ENCODE assay signal across 8 cellular contexts in genomic region chr2:219736196-219736595, GRCh38.
DNase-seq lines count a peak whose midpoint lies in the region; ATAC-seq, FAIRE-seq and TF ChIP-seq lines count a peak whose summit lies in the region.

No MANE protein-coding gene starts in this region.

- H3K9me3 Mint-ChIP-seq in nephron progenitor cell, result peaks cover 3% of the 10 kb centered on the region
- H3K9me3 Mint-ChIP-seq in T-helper 2 cell treated with Interferon-gamma antibody and Interleukin-4, amounts not matched to agents 5 μg/mL and 100 μg/mL, for 36 hours, result no peaks in the 10 kb centered on the region

- H3K27ac ChIP-seq in epithelial cell of prostate, result no peak overlapping the region

- ATAC-seq in GM19455 (IDR thresholded peaks at IDR 0.05; ENCODE audit: unreplicated experiment) (no peak), HG03159 (IDR thresholded peaks at IDR 0.05; ENCODE audit: unreplicated experiment) (no peak)

- FAIRE-seq in RCC 7860 (lab: Jason Lieb, UNC), result peak; percentile 77

- no peak overlapping the region for H3K27ac Mint-ChIP-seq in nephron progenitor cell
- no peak overlapping the region for H3K27ac Mint-ChIP-seq in T-helper 2 cell treated with Interferon-gamma antibody and Interleukin-4, amounts not matched to agents 5 μg/mL and 100 μg/mL, for 36 hours

- no peak overlapping the region for H3K4me3 Mint-ChIP-seq in nephron progenitor cell
- H3K4me3 Mint-ChIP-seq in T-helper 2 cell treated with Interferon-gamma antibody and Interleukin-4, amounts not matched to agents 5 μg/mL and 100 μg/mL, for 36 hours, result no peak overlapping the region

- no peaks in the 10 kb centered on the region for H3K36me3 Mint-ChIP-seq in nephron progenitor cell (ENCODE audit: low read depth)
- no peaks in the 10 kb centered on the region for H3K36me3 Mint-ChIP-seq in T-helper 2 cell treated with Interferon-gamma antibody and Interleukin-4, amounts not matched to agents 5 μg/mL and 100 μg/mL, for 36 hours (ENCODE audit: low read depth)

- DNase-seq in DMS53 (lab: John Stamatoyannopoulos, UW) (peak; percentile 78), M059J (ENCODE audit: low read depth) (peak; percentile 75), RCC 7860 (ENCODE audit: low spot score) (peak; percentile 44), epithelial cell of prostate (ENCODE audit: low read depth, low spot score) (peak; percentile 33), nephron progenitor cell (peak; percentile 37)
- DNase-seq in T-helper 2 cell treated with Interferon-gamma antibody and Interleukin-4, amounts not matched to agents 5 μg/mL and 100 μg/mL, for 36 hours (ENCODE audit: low spot score), result no peak

- H3K4me1 Mint-ChIP-seq in nephron progenitor cell, result peaks cover 47% of the 10 kb centered on the region
- H3K4me1 Mint-ChIP-seq in T-helper 2 cell treated with Interferon-gamma antibody and Interleukin-4, amounts not matched to agents 5 μg/mL and 100 μg/mL, for 36 hours (ENCODE audit: low read depth), result no peaks in the 10 kb centered on the region

- peak; percentile 58 for TF ChIP-seq CTCF in nephron progenitor cell (IDR thresholded peaks at IDR 0.05)

- no peaks in the 10 kb centered on the region for H3K27me3 Mint-ChIP-seq in nephron progenitor cell (ENCODE audit: low read depth, poor library complexity)
- H3K27me3 Mint-ChIP-seq in T-helper 2 cell treated with Interferon-gamma antibody and Interleukin-4, amounts not matched to agents 5 μg/mL and 100 μg/mL, for 36 hours (ENCODE audit: low read depth), result no peaks in the 10 kb centered on the region
